In the genomic region with DNA sequence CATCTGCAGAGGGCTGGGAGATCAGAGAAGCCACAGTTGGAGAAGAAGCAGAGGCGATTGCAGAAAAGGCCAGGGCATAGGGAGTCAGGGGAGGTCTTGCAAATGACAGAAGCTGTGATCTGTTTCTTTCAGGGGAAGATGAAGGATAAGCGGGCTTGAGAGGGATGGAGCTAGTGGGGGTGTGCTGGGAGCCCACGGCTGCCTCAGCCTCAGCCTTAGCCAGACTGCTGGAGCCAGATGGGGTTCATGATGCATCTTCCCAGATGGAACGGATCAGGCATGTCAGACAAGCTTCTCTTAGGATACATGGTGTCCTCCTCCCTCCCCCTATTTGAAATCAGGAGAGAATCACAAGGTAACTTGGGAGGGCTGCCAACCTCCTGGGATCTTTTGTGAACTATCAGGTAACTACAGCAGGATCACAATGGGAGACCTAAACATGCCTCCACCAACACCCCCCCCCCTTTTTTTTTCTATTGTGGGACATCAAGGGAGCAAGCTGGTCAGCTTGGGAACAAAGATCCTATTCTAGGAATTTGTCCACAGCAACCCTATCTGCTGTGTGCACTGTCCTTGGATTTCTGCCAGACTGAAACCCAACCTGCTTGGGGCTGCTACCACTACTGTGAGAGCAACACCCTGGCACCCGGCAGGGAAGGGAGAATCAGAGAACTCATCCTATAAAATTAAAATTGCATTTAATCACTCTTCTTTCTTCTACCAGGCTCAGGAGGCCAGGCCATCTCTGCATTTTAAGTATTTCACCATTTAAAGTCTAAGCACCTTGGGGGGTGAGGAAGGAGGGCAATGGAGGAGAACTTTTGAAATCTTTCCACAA, we compare ENCODE assay signal across 9 cellular contexts. TPM values are rescaled to one million over a fixed set of nuclear protein-coding genes. Genes with fewer than 3 reads are reported as not detected.
DNase-seq lines count a peak whose midpoint lies in the region; ATAC-seq, FAIRE-seq and TF ChIP-seq lines count a peak whose summit lies in the region.
"Had no signal": no experiment of that assay in that cellular context is flagged by ENCODE, and none has a peak within 500 bp of the region (broad histone marks: within the 10 kb centered on the region; RNA-seq: fewer than 3 reads in every experiment).

No MANE protein-coding gene starts in this region.

- TF ChIP-seq EP300 in gastroesophageal sphincter (IDR thresholded peaks at IDR 0.05): no peak

- H3K27me3 ChIP-seq in RWPE2 (ENCODE audit: insufficient read depth, poor library complexity, severe bottlenecking): no peaks in the 10 kb centered on the region
- H3K27me3 ChIP-seq in gastroesophageal sphincter: no peaks in the 10 kb centered on the region
- H3K27me3 ChIP-seq in skeletal muscle satellite cell (ENCODE audit: control insufficient read depth, insufficient read depth, low read length): no peaks in the 10 kb centered on the region
- H3K27me3 ChIP-seq in small intestine (ENCODE audit: control insufficient read depth in 2 of 2, insufficient read depth in 2 of 2, low read length in 2 of 2): no peaks in the 10 kb centered on the region

- no peak overlapping the region for H3K9ac ChIP-seq in skeletal muscle satellite cell (ENCODE audit: low read depth, low read length)
- H3K9ac ChIP-seq: KMS-11 had no signal

- no peaks in the 10 kb centered on the region for H3K36me3 ChIP-seq in RWPE2 (ENCODE audit: low read depth)
- no peaks in the 10 kb centered on the region for H3K36me3 ChIP-seq in gastroesophageal sphincter
- H3K36me3 ChIP-seq in skeletal muscle satellite cell (ENCODE audit: insufficient read depth, low read length): no peaks in the 10 kb centered on the region
- H3K36me3 ChIP-seq in small intestine (ENCODE audit: control insufficient read depth in 2 of 2, insufficient read depth in 2 of 2, low read length in 2 of 2): no peaks in the 10 kb centered on the region

- WGBS in gastroesophageal sphincter (ENCODE audit: low coverage in 1 of 2), 2 donors: 37 to 49% methylated on average over 3 to 5 of the region's 5 CpGs
- WGBS in small intestine, 3 donors: 59 to 72% (median 68%) methylated on average over 5 of the region's 5 CpGs

- H3K9me3 ChIP-seq in RWPE2 (ENCODE audit: severe bottlenecking): no peaks in the 10 kb centered on the region
- H3K9me3 ChIP-seq in gastroesophageal sphincter: no peaks in the 10 kb centered on the region
- H3K9me3 ChIP-seq in skeletal muscle satellite cell (replicated peaks; ENCODE audit: low read length): no peaks in the 10 kb centered on the region
- H3K9me3 ChIP-seq in small intestine (ENCODE audit: control insufficient read depth, low read depth): no peaks in the 10 kb centered on the region

- peak overlapping the region; percentile 94 for H3K27ac ChIP-seq in RWPE2 (ENCODE audit: poor library complexity, severe bottlenecking)
- H3K27ac ChIP-seq in gastroesophageal sphincter: peak overlapping the region in 3 of 4 donors; percentile 29 to 73 (median 68)
- H3K27ac ChIP-seq in small intestine (ENCODE audit: low read depth in 1 of 2, low read length in 1 of 2): peak overlapping the region in 1 of 2 donors; percentile 47
- H3K27ac ChIP-seq: KMS-11 had no signal

- peak overlapping the region; percentile 50 for H3K4me2 ChIP-seq in skeletal muscle satellite cell (ENCODE audit: low read length)
- H3K4me2 ChIP-seq: KMS-11 had no signal

- peak; percentile 64 for ATAC-seq in RWPE2 (ENCODE audit: low read depth)
- peak; percentile 67 for ATAC-seq in gastroesophageal sphincter
- ATAC-seq in HG03442 (IDR thresholded peaks at IDR 0.05; ENCODE audit: unreplicated experiment): no peak
- no peak for ATAC-seq in HG03565 (IDR thresholded peaks at IDR 0.05; ENCODE audit: unreplicated experiment)

- H3K4me3 ChIP-seq in RWPE2 (ENCODE audit: severe bottlenecking) (no peak overlapping the region), gastroesophageal sphincter (no peak overlapping the region), skeletal muscle satellite cell (ENCODE audit: low read length) (peak overlapping the region; percentile 15), small intestine (ENCODE audit: low read depth in 1 of 2, low read length in 2 of 2) (no peak overlapping the region)

- H3K4me1 ChIP-seq in RWPE2 (ENCODE audit: insufficient read depth, poor library complexity, severe bottlenecking): peaks cover 40% of the 10 kb centered on the region
- H3K4me1 ChIP-seq in gastroesophageal sphincter: peaks cover 13 to 58% (median 27%) of the 10 kb centered on the region in 3 donors
- peaks cover 40% of the 10 kb centered on the region for H3K4me1 ChIP-seq in skeletal muscle satellite cell (ENCODE audit: control insufficient read depth, insufficient read depth, low read length)
- peaks cover 3 to 10% of the 10 kb centered on the region in 2 donors for H3K4me1 ChIP-seq in small intestine (ENCODE audit: control insufficient read depth in 2 of 2, insufficient read depth in 1 of 2, low read depth in 1 of 2, low read length in 1 of 2)

- DNase-seq in HuH-7 (ENCODE audit: low spot score) (peak; percentile 60), RWPE2 (ENCODE audit: low spot score) (peak; percentile 72), GM12891 (ENCODE audit: insufficient read length, low spot score) (no peak), small intestine (no peak)

- TF ChIP-seq CTCF in RWPE2 (IDR thresholded peaks at IDR 0.05; ENCODE audit: poor library complexity, severe bottlenecking): no peak
- no peak for TF ChIP-seq CTCF in gastroesophageal sphincter (IDR thresholded peaks at IDR 0.05)

- FAIRE-seq in GM12891 (lab: Jason Lieb, UNC) (no peak), small intestine (lab: Jason Lieb, UNC) (no peak)

- no peak for TF ChIP-seq POLR2A in gastroesophageal sphincter (IDR thresholded peaks at IDR 0.05)
- TF ChIP-seq POLR2A in GM12891 (IDR thresholded peaks at IDR 0.05; ENCODE audit: low read depth, low read length): no peak

TF ChIP-seq in GM12891, 5 proteins besides CTCF, POLR2A, EP300 and RAD21:
- TF ChIP-seq TAF1 (IDR thresholded peaks at IDR 0.05; ENCODE audit: low read depth, low read length) (no peak), POU2F2 (IDR thresholded peaks at IDR 0.05; ENCODE audit: low read depth, low read length) (no peak), PAX5 (IDR thresholded peaks at IDR 0.05; ENCODE audit: insufficient read depth, low read length, severe bottlenecking) (no peak), POLR2AphosphoS5 (IDR thresholded peaks at IDR 0.05; ENCODE audit: low read depth, low read length) (no peak), SPI1 (IDR thresholded peaks at IDR 0.05; ENCODE audit: low read depth, low read length) (no peak)

RNA-seq across cellular contexts. Expression of gene ATP2A2, which starts 10.7 kb away (rescaled TPM):
- total RNA-seq in gastroesophageal sphincter: 100 to 1,000 TPM; 118 to 233 (median 163) TPM
- 110 and 141 TPM in 2 replicates for total RNA-seq in skeletal muscle satellite cell (2012; rRNA removed)
- 60.1 TPM for polyA plus RNA-seq in GM12891 (2012; ENCODE audit: low read depth, missing spikeins)
- polyA plus RNA-seq in small intestine: 100 to 1,000 TPM in 1 of 3 donors, 10 to 100 TPM in 2; 14.8 to 100 (median 21.9) TPM

Comparison
In these comparisons a context has a peak if more than half of its experiments do, and no peak if none do; other contexts are left out.
1. DNase-seq: peak in HuH-7 (single experiment) and RWPE2 (single experiment); none in GM12891 (single experiment) and small intestine (single experiment).
2. ATAC-seq: peak in RWPE2 (single experiment) and gastroesophageal sphincter (single experiment); none in HG03442 (single experiment) and HG03565 (single experiment).